Comparison of ENCODE assay signal across 2 cellular contexts in the genomic region with DNA sequence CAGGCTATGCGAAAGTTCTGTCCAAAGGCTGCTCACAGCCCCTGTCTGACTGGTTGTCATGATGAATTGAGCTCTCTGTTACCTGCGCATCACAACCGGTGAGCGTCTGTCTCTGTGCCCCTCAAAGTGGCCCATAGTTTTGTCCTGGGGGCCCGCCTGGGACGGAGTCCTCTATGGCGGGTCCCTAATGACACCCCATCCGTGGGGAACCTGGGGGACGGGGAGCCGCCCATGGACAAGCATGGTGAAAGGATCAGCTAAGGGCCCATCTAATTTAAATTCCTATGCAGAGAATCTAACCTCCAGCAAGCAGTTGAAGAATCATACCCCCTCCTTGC.
TF ChIP-seq lines count a peak whose summit lies in the region.

No MANE protein-coding gene starts in this region.

TF ChIP-seq in SK-N-SH, 30 proteins besides CTCF, POLR2A, EP300 and RAD21:
- TF ChIP-seq, protein P1, sequence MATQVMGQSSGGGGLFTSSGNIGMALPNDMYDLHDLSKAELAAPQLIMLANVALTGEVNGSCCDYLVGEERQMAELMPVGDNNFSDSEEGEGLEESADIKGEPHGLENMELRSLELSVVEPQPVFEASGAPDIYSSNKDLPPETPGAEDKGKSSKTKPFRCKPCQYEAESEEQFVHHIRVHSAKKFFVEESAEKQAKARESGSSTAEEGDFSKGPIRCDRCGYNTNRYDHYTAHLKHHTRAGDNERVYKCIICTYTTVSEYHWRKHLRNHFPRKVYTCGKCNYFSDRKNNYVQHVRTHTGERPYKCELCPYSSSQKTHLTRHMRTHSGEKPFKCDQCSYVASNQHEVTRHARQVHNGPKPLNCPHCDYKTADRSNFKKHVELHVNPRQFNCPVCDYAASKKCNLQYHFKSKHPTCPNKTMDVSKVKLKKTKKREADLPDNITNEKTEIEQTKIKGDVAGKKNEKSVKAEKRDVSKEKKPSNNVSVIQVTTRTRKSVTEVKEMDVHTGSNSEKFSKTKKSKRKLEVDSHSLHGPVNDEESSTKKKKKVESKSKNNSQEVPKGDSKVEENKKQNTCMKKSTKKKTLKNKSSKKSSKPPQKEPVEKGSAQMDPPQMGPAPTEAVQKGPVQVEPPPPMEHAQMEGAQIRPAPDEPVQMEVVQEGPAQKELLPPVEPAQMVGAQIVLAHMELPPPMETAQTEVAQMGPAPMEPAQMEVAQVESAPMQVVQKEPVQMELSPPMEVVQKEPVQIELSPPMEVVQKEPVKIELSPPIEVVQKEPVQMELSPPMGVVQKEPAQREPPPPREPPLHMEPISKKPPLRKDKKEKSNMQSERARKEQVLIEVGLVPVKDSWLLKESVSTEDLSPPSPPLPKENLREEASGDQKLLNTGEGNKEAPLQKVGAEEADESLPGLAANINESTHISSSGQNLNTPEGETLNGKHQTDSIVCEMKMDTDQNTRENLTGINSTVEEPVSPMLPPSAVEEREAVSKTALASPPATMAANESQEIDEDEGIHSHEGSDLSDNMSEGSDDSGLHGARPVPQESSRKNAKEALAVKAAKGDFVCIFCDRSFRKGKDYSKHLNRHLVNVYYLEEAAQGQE (IDR thresholded peaks at IDR 0.05; ENCODE audit: low read depth, low read length), result no peak
- TF ChIP-seq SMC3 (IDR thresholded peaks at IDR 0.05; ENCODE audit: low read depth, low read length), result no peak
- no peak for TF ChIP-seq TEAD4 (IDR thresholded peaks at IDR 0.05; ENCODE audit: borderline replicate concordance, insufficient read depth)
- TF ChIP-seq, protein P2, sequence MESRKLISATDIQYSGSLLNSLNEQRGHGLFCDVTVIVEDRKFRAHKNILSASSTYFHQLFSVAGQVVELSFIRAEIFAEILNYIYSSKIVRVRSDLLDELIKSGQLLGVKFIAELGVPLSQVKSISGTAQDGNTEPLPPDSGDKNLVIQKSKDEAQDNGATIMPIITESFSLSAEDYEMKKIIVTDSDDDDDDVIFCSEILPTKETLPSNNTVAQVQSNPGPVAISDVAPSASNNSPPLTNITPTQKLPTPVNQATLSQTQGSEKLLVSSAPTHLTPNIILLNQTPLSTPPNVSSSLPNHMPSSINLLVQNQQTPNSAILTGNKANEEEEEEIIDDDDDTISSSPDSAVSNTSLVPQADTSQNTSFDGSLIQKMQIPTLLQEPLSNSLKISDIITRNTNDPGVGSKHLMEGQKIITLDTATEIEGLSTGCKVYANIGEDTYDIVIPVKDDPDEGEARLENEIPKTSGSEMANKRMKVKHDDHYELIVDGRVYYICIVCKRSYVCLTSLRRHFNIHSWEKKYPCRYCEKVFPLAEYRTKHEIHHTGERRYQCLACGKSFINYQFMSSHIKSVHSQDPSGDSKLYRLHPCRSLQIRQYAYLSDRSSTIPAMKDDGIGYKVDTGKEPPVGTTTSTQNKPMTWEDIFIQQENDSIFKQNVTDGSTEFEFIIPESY (IDR thresholded peaks at IDR 0.05; ENCODE audit: borderline replicate concordance, low read depth), result no peak
- TF ChIP-seq CHD2 (IDR thresholded peaks at IDR 0.05; ENCODE audit: low read length, partially characterized antibody), result no peak
- TF ChIP-seq JUND (IDR thresholded peaks at IDR 0.05), result no peak
- no peak for TF ChIP-seq MXI1 (IDR thresholded peaks at IDR 0.05; ENCODE audit: low read depth, low read length)
- TF ChIP-seq FOSL2 (IDR thresholded peaks at IDR 0.05; ENCODE audit: borderline replicate concordance, low read depth), result no peak
- no peak for TF ChIP-seq TCF12 (IDR thresholded peaks at IDR 0.05)
- TF ChIP-seq, protein P3, sequence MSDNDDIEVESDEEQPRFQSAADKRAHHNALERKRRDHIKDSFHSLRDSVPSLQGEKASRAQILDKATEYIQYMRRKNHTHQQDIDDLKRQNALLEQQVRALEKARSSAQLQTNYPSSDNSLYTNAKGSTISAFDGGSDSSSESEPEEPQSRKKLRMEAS (IDR thresholded peaks at IDR 0.05; ENCODE audit: low read depth), result no peak
- TF ChIP-seq, protein P4, sequence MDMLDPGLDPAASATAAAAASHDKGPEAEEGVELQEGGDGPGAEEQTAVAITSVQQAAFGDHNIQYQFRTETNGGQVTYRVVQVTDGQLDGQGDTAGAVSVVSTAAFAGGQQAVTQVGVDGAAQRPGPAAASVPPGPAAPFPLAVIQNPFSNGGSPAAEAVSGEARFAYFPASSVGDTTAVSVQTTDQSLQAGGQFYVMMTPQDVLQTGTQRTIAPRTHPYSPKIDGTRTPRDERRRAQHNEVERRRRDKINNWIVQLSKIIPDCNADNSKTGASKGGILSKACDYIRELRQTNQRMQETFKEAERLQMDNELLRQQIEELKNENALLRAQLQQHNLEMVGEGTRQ (IDR thresholded peaks at IDR 0.05; ENCODE audit: borderline replicate concordance, low read depth, low read length), result no peak
- TF ChIP-seq, protein P5, sequence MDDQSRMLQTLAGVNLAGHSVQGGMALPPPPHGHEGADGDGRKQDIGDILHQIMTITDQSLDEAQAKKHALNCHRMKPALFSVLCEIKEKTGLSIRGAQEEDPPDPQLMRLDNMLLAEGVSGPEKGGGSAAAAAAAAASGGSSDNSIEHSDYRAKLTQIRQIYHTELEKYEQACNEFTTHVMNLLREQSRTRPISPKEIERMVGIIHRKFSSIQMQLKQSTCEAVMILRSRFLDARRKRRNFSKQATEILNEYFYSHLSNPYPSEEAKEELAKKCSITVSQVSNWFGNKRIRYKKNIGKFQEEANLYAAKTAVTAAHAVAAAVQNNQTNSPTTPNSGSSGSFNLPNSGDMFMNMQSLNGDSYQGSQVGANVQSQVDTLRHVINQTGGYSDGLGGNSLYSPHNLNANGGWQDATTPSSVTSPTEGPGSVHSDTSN (IDR thresholded peaks at IDR 0.05), result no peak
- no peak for TF ChIP-seq FOXM1 (IDR thresholded peaks at IDR 0.05; ENCODE audit: low read depth)
- TF ChIP-seq NFIC (IDR thresholded peaks at IDR 0.05; ENCODE audit: borderline replicate concordance), result no peak
- TF ChIP-seq, protein P6, sequence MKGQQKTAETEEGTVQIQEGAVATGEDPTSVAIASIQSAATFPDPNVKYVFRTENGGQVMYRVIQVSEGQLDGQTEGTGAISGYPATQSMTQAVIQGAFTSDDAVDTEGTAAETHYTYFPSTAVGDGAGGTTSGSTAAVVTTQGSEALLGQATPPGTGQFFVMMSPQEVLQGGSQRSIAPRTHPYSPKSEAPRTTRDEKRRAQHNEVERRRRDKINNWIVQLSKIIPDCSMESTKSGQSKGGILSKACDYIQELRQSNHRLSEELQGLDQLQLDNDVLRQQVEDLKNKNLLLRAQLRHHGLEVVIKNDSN (IDR thresholded peaks at IDR 0.05; ENCODE audit: borderline replicate concordance, low read depth), result no peak
- no peak for TF ChIP-seq MEF2A (IDR thresholded peaks at IDR 0.05; ENCODE audit: borderline replicate concordance, low read depth)
- TF ChIP-seq POLR2AphosphoS5 (IDR thresholded peaks at IDR 0.05; ENCODE audit: low read depth, low read length), result no peak
- no peak for TF ChIP-seq TAF1 (IDR thresholded peaks at IDR 0.05; ENCODE audit: borderline replicate concordance, low read depth, low read length)
- TF ChIP-seq ELF1 (IDR thresholded peaks at IDR 0.05), result no peak

TF ChIP-seq in SK-N-SH treated with all-trans-retinoic acid at 6 μM for 48 hours, 23 proteins besides CTCF, POLR2A, EP300 and RAD21 (continued from another document):
- TF ChIP-seq, protein P7, sequence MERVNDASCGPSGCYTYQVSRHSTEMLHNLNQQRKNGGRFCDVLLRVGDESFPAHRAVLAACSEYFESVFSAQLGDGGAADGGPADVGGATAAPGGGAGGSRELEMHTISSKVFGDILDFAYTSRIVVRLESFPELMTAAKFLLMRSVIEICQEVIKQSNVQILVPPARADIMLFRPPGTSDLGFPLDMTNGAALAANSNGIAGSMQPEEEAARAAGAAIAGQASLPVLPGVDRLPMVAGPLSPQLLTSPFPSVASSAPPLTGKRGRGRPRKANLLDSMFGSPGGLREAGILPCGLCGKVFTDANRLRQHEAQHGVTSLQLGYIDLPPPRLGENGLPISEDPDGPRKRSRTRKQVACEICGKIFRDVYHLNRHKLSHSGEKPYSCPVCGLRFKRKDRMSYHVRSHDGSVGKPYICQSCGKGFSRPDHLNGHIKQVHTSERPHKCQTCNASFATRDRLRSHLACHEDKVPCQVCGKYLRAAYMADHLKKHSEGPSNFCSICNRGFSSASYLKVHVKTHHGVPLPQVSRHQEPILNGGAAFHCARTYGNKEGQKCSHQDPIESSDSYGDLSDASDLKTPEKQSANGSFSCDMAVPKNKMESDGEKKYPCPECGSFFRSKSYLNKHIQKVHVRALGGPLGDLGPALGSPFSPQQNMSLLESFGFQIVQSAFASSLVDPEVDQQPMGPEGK (CRISPR knock-in tag; IDR thresholded peaks at IDR 0.05; ENCODE audit: borderline replicate concordance), result no peak
- TF ChIP-seq TOX (CRISPR knock-in tag; IDR thresholded peaks at IDR 0.05; ENCODE audit: borderline replicate concordance), result no peak
- no peak for TF ChIP-seq BACH2 (CRISPR knock-in tag; IDR thresholded peaks at IDR 0.05; ENCODE audit: borderline replicate concordance)
- TF ChIP-seq, protein P8, sequence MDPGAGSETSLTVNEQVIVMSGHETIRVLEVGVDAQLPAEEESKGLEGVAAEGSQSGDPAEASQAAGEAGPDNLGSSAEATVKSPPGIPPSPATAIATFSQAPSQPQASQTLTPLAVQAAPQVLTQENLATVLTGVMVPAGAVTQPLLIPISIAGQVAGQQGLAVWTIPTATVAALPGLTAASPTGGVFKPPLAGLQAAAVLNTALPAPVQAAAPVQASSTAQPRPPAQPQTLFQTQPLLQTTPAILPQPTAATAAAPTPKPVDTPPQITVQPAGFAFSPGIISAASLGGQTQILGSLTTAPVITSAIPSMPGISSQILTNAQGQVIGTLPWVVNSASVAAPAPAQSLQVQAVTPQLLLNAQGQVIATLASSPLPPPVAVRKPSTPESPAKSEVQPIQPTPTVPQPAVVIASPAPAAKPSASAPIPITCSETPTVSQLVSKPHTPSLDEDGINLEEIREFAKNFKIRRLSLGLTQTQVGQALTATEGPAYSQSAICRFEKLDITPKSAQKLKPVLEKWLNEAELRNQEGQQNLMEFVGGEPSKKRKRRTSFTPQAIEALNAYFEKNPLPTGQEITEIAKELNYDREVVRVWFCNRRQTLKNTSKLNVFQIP (CRISPR knock-in tag; IDR thresholded peaks at IDR 0.05; ENCODE audit: borderline replicate concordance, low read depth), result no peak
- TF ChIP-seq PPARA (CRISPR knock-in tag; IDR thresholded peaks at IDR 0.05; ENCODE audit: borderline replicate concordance), result no peak
- no peak for TF ChIP-seq ZNF565 (CRISPR knock-in tag; conservative IDR thresholded peaks at IDR 0.05; ENCODE audit: low read depth)
- TF ChIP-seq TCF4 (CRISPR knock-in tag; IDR thresholded peaks at IDR 0.05; ENCODE audit: borderline replicate concordance), result no peak
- TF ChIP-seq, protein P9, sequence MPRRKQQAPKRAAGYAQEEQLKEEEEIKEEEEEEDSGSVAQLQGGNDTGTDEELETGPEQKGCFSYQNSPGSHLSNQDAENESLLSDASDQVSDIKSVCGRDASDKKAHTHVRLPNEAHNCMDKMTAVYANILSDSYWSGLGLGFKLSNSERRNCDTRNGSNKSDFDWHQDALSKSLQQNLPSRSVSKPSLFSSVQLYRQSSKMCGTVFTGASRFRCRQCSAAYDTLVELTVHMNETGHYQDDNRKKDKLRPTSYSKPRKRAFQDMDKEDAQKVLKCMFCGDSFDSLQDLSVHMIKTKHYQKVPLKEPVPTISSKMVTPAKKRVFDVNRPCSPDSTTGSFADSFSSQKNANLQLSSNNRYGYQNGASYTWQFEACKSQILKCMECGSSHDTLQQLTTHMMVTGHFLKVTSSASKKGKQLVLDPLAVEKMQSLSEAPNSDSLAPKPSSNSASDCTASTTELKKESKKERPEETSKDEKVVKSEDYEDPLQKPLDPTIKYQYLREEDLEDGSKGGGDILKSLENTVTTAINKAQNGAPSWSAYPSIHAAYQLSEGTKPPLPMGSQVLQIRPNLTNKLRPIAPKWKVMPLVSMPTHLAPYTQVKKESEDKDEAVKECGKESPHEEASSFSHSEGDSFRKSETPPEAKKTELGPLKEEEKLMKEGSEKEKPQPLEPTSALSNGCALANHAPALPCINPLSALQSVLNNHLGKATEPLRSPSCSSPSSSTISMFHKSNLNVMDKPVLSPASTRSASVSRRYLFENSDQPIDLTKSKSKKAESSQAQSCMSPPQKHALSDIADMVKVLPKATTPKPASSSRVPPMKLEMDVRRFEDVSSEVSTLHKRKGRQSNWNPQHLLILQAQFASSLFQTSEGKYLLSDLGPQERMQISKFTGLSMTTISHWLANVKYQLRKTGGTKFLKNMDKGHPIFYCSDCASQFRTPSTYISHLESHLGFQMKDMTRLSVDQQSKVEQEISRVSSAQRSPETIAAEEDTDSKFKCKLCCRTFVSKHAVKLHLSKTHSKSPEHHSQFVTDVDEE (CRISPR knock-in tag; IDR thresholded peaks at IDR 0.05), result no peak
- no peak for TF ChIP-seq ZNF70 (CRISPR knock-in tag; IDR thresholded peaks at IDR 0.05)
- TF ChIP-seq ARNTL (CRISPR knock-in tag; IDR thresholded peaks at IDR 0.05; ENCODE audit: borderline replicate concordance, low read depth), result no peak
- TF ChIP-seq SNAI2 (CRISPR knock-in tag; IDR thresholded peaks at IDR 0.05), result no peak
- no peak for TF ChIP-seq ISL1 (CRISPR knock-in tag; IDR thresholded peaks at IDR 0.05)
- no peak for TF ChIP-seq OSR1 (CRISPR knock-in tag; IDR thresholded peaks at IDR 0.05)
- TF ChIP-seq CSDC2 (CRISPR knock-in tag; IDR thresholded peaks at IDR 0.05), result no peak
- TF ChIP-seq, protein P10, sequence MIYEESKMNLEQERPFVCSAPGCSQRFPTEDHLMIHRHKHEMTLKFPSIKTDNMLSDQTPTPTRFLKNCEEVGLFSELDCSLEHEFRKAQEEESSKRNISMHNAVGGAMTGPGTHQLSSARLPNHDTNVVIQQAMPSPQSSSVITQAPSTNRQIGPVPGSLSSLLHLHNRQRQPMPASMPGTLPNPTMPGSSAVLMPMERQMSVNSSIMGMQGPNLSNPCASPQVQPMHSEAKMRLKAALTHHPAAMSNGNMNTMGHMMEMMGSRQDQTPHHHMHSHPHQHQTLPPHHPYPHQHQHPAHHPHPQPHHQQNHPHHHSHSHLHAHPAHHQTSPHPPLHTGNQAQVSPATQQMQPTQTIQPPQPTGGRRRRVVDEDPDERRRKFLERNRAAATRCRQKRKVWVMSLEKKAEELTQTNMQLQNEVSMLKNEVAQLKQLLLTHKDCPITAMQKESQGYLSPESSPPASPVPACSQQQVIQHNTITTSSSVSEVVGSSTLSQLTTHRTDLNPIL (CRISPR knock-in tag; IDR thresholded peaks at IDR 0.05; ENCODE audit: low read depth), result no peak
- no peak for TF ChIP-seq GLIS3 (CRISPR knock-in tag; IDR thresholded peaks at IDR 0.05)
